Comparison of ENCODE assay signal across 8 cellular contexts in genomic region chr16:88700636-88701482, GRCh38. TPM values are rescaled to one million over a fixed set of nuclear protein-coding genes. Genes with fewer than 3 reads are reported as not detected.
A peak's percentile ranks its signal among the peaks of the same experiment; 100 is the strongest.
DNase-seq lines count a peak whose midpoint lies in the region; ATAC-seq and TF ChIP-seq lines count a peak whose summit lies in the region.

No MANE protein-coding gene starts in this region.

- intact Hi-C loops in activated CD8-positive, alpha-beta T cell treated with anti-CD3 and anti-CD28 coated beads for 36 hours (cut with micrococcal nuclease), result no loop called here

- peak overlapping the region; percentile 43 to 99 (median 94) for H3K4me3 ChIP-seq in BLaER1 treated with 17β-estradiol and CSF1 and Interleukin-3, amounts not matched to agents 10 nM and 100 nM
- peak overlapping the region; percentile 80 for H3K4me3 ChIP-seq in effector memory CD4-positive, alpha-beta T cell (ENCODE audit: insufficient read depth, low read depth, low read length, poor library complexity, severe bottlenecking)
- H3K4me3 ChIP-seq in subcutaneous abdominal adipose tissue (ENCODE audit: low read depth in 1 of 5, low read length in 5 of 5), result peak overlapping the region in 2 of 5 donors; percentile 40 to 49

- H4K20me1 ChIP-seq in BLaER1 treated with 17β-estradiol and CSF1 and Interleukin-3, amounts not matched to agents 10 nM and 100 nM, result peaks cover 6 to 40% (median 28%) of the 10 kb centered on the region in 11 experiments; a peak in 15 of 22 replicates

- H3K9me3 Mint-ChIP-seq in activated CD8-positive, alpha-beta T cell treated with anti-CD3 and anti-CD28 coated beads for 36 hours, result no peaks in the 10 kb centered on the region

- peak; percentile 70 for ATAC-seq in GM21529 (IDR thresholded peaks at IDR 0.05; ENCODE audit: unreplicated experiment)
- ATAC-seq in activated CD8-positive, alpha-beta T cell treated with anti-CD3 and anti-CD28 coated beads for 36 hours, result peak; percentile 79
- ATAC-seq in omental fat pad (ENCODE audit: low FRiP score), result peak; percentile 43

- peak overlapping the region; percentile 75 to 95 (median 89) for H3K9ac ChIP-seq in BLaER1 treated with 17β-estradiol and CSF1 and Interleukin-3, amounts not matched to agents 10 nM and 100 nM
- H3K9ac ChIP-seq in subcutaneous abdominal adipose tissue (ENCODE audit: low read length in 5 of 5), result peak overlapping the region in 2 of 5 donors; percentile 47 to 53

- peaks cover 52% of the 10 kb centered on the region for H3K4me1 Mint-ChIP-seq in activated CD8-positive, alpha-beta T cell treated with anti-CD3 and anti-CD28 coated beads for 36 hours (ENCODE audit: low read depth)

- no peaks in the 10 kb centered on the region for H3K27me3 Mint-ChIP-seq in activated CD8-positive, alpha-beta T cell treated with anti-CD3 and anti-CD28 coated beads for 36 hours

- peaks cover 6 to 60% (median 44%) of the 10 kb centered on the region in 11 experiments; a peak in 21 of 22 replicates for H3K36me3 ChIP-seq in BLaER1 treated with 17β-estradiol and CSF1 and Interleukin-3, amounts not matched to agents 10 nM and 100 nM
- H3K36me3 ChIP-seq in effector memory CD4-positive, alpha-beta T cell (ENCODE audit: control insufficient read depth, insufficient read depth, low read length), result peaks cover 43% of the 10 kb centered on the region
- peaks cover 0 to 47% (median 38%) of the 10 kb centered on the region in 5 donors for H3K36me3 ChIP-seq in subcutaneous abdominal adipose tissue (ENCODE audit: control insufficient read depth in 5 of 5, insufficient read depth in 5 of 5, low read length in 5 of 5)

- peak overlapping the region; percentile 96 to 100 (median 99) for H3K4me2 ChIP-seq in BLaER1 treated with 17β-estradiol and CSF1 and Interleukin-3, amounts not matched to agents 10 nM and 100 nM

- DNase-seq in LHCN-M2 (ENCODE audit: low read depth) (peak; percentile 34), omental fat pad (ENCODE audit: low spot score) (peak; percentile 63), NCI-H446 treated with DMSO at 0.1 percent for 48 hours (lab: John Stamatoyannopoulos, UW) (no peak)
- DNase-seq in activated CD8-positive, alpha-beta T cell treated with anti-CD3 and anti-CD28 coated beads for 36 hours, result peak; percentile 99
- DNase-seq in effector memory CD4-positive, alpha-beta T cell, result peak; percentile 95 to 96 (median 96)

- CTCF ChIA-PET in activated CD8-positive, alpha-beta T cell treated with anti-CD3 and anti-CD28 coated beads for 36 hours (lab: Charles Lee), result interaction anchor here (1.0 to 1.4 kb wide), 7 partner anchors 14 to 157 kb away, joined by 3 to 6 read pairs (median 3); no protein-coding TSS in a partner anchor

- H3K27me3 ChIP-seq in BLaER1 treated with 17β-estradiol and CSF1 and Interleukin-3, amounts not matched to agents 10 nM and 100 nM, result peaks cover 0 to 22% (median 16%) of the 10 kb centered on the region in 11 experiments; a peak in 13 of 22 replicates
- H3K27me3 ChIP-seq in effector memory CD4-positive, alpha-beta T cell (replicated peaks; ENCODE audit: control insufficient read depth, insufficient read depth, low read length, poor library complexity, severe bottlenecking), result no peaks in the 10 kb centered on the region
- no peaks in the 10 kb centered on the region for H3K27me3 ChIP-seq in subcutaneous abdominal adipose tissue (ENCODE audit: control insufficient read depth in 5 of 5, insufficient read depth in 4 of 5, low read length in 5 of 5)

- H3K36me3 Mint-ChIP-seq in activated CD8-positive, alpha-beta T cell treated with anti-CD3 and anti-CD28 coated beads for 36 hours (ENCODE audit: low read depth), result peaks cover 39% of the 10 kb centered on the region

- peak overlapping the region; percentile 94 for H3K4me3 Mint-ChIP-seq in activated CD8-positive, alpha-beta T cell treated with anti-CD3 and anti-CD28 coated beads for 36 hours

- H3K4me1 ChIP-seq in BLaER1 treated with 17β-estradiol and CSF1 and Interleukin-3, amounts not matched to agents 10 nM and 100 nM, result peaks cover 83 to 92% (median 88%) of the 10 kb centered on the region in 10 experiments
- H3K4me1 ChIP-seq in effector memory CD4-positive, alpha-beta T cell (ENCODE audit: control insufficient read depth, insufficient read depth, low read length, poor library complexity, severe bottlenecking), result peaks cover 78% of the 10 kb centered on the region
- H3K4me1 ChIP-seq in subcutaneous abdominal adipose tissue (ENCODE audit: control insufficient read depth in 5 of 5, insufficient read depth in 5 of 5, low read length in 5 of 5), result peaks cover 11 to 64% (median 55%) of the 10 kb centered on the region in 5 donors

- POLR2A ChIA-PET in activated CD8-positive, alpha-beta T cell treated with anti-CD3 and anti-CD28 coated beads for 36 hours (lab: Charles Lee), result interaction anchor here (0.9 to 8.0 kb wide), 10 partner anchors 9 to 396 kb away, joined by 3 to 61 read pairs (median 4); partner anchors contain the start of genes MVD and SNAI3

- no peak for TF ChIP-seq CTCF in activated CD8-positive, alpha-beta T cell treated with anti-CD3 and anti-CD28 coated beads for 36 hours (IDR thresholded peaks at IDR 0.05)
- no peak for TF ChIP-seq CTCF in omental fat pad (IDR thresholded peaks at IDR 0.05)

- peak overlapping the region; percentile 60 to 97 (median 93) for H3K27ac ChIP-seq in BLaER1 treated with 17β-estradiol and CSF1 and Interleukin-3, amounts not matched to agents 10 nM and 100 nM
- H3K27ac ChIP-seq in effector memory CD4-positive, alpha-beta T cell (ENCODE audit: insufficient read depth, low read length, poor library complexity, severe bottlenecking), result peak overlapping the region; percentile 88
- H3K27ac ChIP-seq in subcutaneous abdominal adipose tissue (ENCODE audit: low read depth, low read length), result peak overlapping the region; percentile 60

- H3K9me3 ChIP-seq in BLaER1 treated with 17β-estradiol and CSF1 and Interleukin-3, amounts not matched to agents 10 nM and 100 nM (replicated peaks in 1 of 11), result no peaks in the 10 kb centered on the region
- no peaks in the 10 kb centered on the region for H3K9me3 ChIP-seq in effector memory CD4-positive, alpha-beta T cell (ENCODE audit: control insufficient read depth, low read length)
- H3K9me3 ChIP-seq in subcutaneous abdominal adipose tissue (ENCODE audit: control insufficient read depth in 5 of 5, low read length in 5 of 5), result no peaks in the 10 kb centered on the region

- peak overlapping the region; percentile 97 for H3K27ac Mint-ChIP-seq in activated CD8-positive, alpha-beta T cell treated with anti-CD3 and anti-CD28 coated beads for 36 hours

RNA-seq across cellular contexts. Expression of gene RNF166, which starts 5.3 kb away (rescaled TPM):
- total RNA-seq in LHCN-M2 (2014; rRNA removed) (20.5 and 21.9 TPM in 2 replicates), omental fat pad (10 to 100 TPM; 13.5 to 36.4 (median 20.2) TPM)
- polyA plus RNA-seq in LHCN-M2 (2012), result 6.6 TPM
- total RNA-seq in activated CD8-positive, alpha-beta T cell treated with anti-CD3 and anti-CD28 coated beads for 36 hours, result 10 to 100 TPM; 80.7 to 82.4 TPM

RNA-seq across cellular contexts. Expression of gene CTU2, which starts 5.4 kb away (rescaled TPM):
- total RNA-seq in LHCN-M2 (2014; rRNA removed), result 17.8 and 18.7 TPM in 2 replicates
- polyA plus RNA-seq in LHCN-M2 (2012), result 20.8 TPM
- total RNA-seq in activated CD8-positive, alpha-beta T cell treated with anti-CD3 and anti-CD28 coated beads for 36 hours, result 10 to 100 TPM; 37.1 to 37.8 TPM
- 10 to 100 TPM in 2 of 4 donors, 1 to 10 TPM in 2; 6.8 to 23.7 (median 10.2) TPM for total RNA-seq in omental fat pad

RNA-seq across cellular contexts. Expression of gene SNAI3, which starts 14.6 kb away (rescaled TPM):
- total RNA-seq in LHCN-M2 (2014; rRNA removed) (0.19 and 0.57 TPM in 2 replicates), omental fat pad (1 to 10 TPM in 2 of 4 donors, under 1 TPM in 2; 0.37 to 2.3 (median 0.99) TPM)
- polyA plus RNA-seq in LHCN-M2 (2012), result 0.44 TPM
- total RNA-seq in activated CD8-positive, alpha-beta T cell treated with anti-CD3 and anti-CD28 coated beads for 36 hours, result 1 to 10 TPM; 5.2 to 5.3 TPM

RNA-seq across cellular contexts. Expression of gene MVD, which starts 38.0 kb away (rescaled TPM):
- 31.8 and 37.8 TPM in 2 replicates for total RNA-seq in LHCN-M2 (2014; rRNA removed)
- polyA plus RNA-seq in LHCN-M2 (2012), result 59.0 TPM
- total RNA-seq in activated CD8-positive, alpha-beta T cell treated with anti-CD3 and anti-CD28 coated beads for 36 hours, result 10 to 100 TPM; 83.1 to 89.9 TPM
- total RNA-seq in omental fat pad, result 10 to 100 TPM; 10.9 to 27.5 (median 16.3) TPM

RNA-seq across cellular contexts. Expression of gene CYBA, which starts 50.0 kb away (rescaled TPM):
- total RNA-seq in LHCN-M2 (2014; rRNA removed) (0.52 and 0.90 TPM in 2 replicates), omental fat pad (100 to 1,000 TPM; 174 to 329 (median 245) TPM)
- 0.98 TPM for polyA plus RNA-seq in LHCN-M2 (2012)
- total RNA-seq in activated CD8-positive, alpha-beta T cell treated with anti-CD3 and anti-CD28 coated beads for 36 hours, result 100 to 1,000 TPM; 230 to 236 TPM
